In genomic region chr5:10552183-10553143, GRCh38 we compare ENCODE assay signal across 10 cellular contexts. TPM values are rescaled to one million over a fixed set of nuclear protein-coding genes. Genes with fewer than 3 reads are reported as not detected.
A peak's percentile ranks its signal among the peaks of the same experiment; 100 is the strongest.
DNase-seq lines count a peak whose midpoint lies in the region; ATAC-seq and TF ChIP-seq lines count a peak whose summit lies in the region.
"Had no signal": no experiment of that assay in that cellular context is flagged by ENCODE, and none has a peak within 500 bp of the region (broad histone marks: within the 10 kb centered on the region; RNA-seq: fewer than 3 reads in every experiment).

No MANE protein-coding gene starts in this region.

- H3K27me3 ChIP-seq in SJCRH30 (no peaks in the 10 kb centered on the region), testis (no peaks in the 10 kb centered on the region)
- H3K27me3 ChIP-seq in effector memory CD4-positive, alpha-beta T cell (replicated peaks; ENCODE audit: control insufficient read depth, insufficient read depth, low read length, poor library complexity, severe bottlenecking), result no peaks in the 10 kb centered on the region

- H3K4me1 ChIP-seq in SJCRH30 (peaks cover 41% of the 10 kb centered on the region), mucosa of descending colon (ENCODE audit: low read depth) (no peaks in the 10 kb centered on the region), testis (no peaks in the 10 kb centered on the region)
- peaks cover 3% of the 10 kb centered on the region for H3K4me1 ChIP-seq in effector memory CD4-positive, alpha-beta T cell (ENCODE audit: control insufficient read depth, insufficient read depth, low read length, poor library complexity, severe bottlenecking)

- TF ChIP-seq CTCF in mucosa of descending colon (IDR thresholded peaks at IDR 0.05) (no peak), testis (IDR thresholded peaks at IDR 0.05) (no peak)

- H3K4me3 ChIP-seq in SJCRH30, result no peak overlapping the region
- no peak overlapping the region for H3K4me3 ChIP-seq in mucosa of descending colon
- H3K4me3 ChIP-seq in effector memory CD4-positive, alpha-beta T cell (ENCODE audit: insufficient read depth, low read depth, low read length, poor library complexity, severe bottlenecking), result no peak overlapping the region
- H3K4me3 ChIP-seq in testis, result no peak overlapping the region

- ATAC-seq in GM18870 (IDR thresholded peaks at IDR 0.05; ENCODE audit: unreplicated experiment) (peak; percentile 82), HG02798 (IDR thresholded peaks at IDR 0.05; ENCODE audit: poor library complexity, unreplicated experiment) (peak; percentile 54), mucosa of descending colon (peak; percentile 20), GM18520 (IDR thresholded peaks at IDR 0.05; ENCODE audit: unreplicated experiment) (no peak)

- WGBS in testis, 2 donors, result 88 to 94% methylated on average over 14 of the region's 14 CpGs

- intact Hi-C loops in mucosa of descending colon (cut with DNase I, micrococcal nuclease), result no loop called here
- intact Hi-C loops in testis (cut with DNase I; ENCODE audit: low total_unique reads), result no loop called here

- peak overlapping the region; percentile 82 for H3K27ac ChIP-seq in SJCRH30
- no peak overlapping the region for H3K27ac ChIP-seq in effector memory CD4-positive, alpha-beta T cell (ENCODE audit: insufficient read depth, low read length, poor library complexity, severe bottlenecking)
- no peak overlapping the region for H3K27ac ChIP-seq in testis
- H3K27ac ChIP-seq: HL-60 had no signal

- H3K36me3 ChIP-seq in SJCRH30 (no peaks in the 10 kb centered on the region), mucosa of descending colon (ENCODE audit: low read depth) (no peaks in the 10 kb centered on the region), testis (ENCODE audit: low read depth, missing control alignments) (no peaks in the 10 kb centered on the region)
- no peaks in the 10 kb centered on the region for H3K36me3 ChIP-seq in effector memory CD4-positive, alpha-beta T cell (ENCODE audit: control insufficient read depth, insufficient read depth, low read length)

- DNase-seq in SJCRH30 (no peak), mucosa of descending colon (no peak), NCI-H2171 (lab: John Stamatoyannopoulos, UW) (no peak), testis (no peak)
- DNase-seq in effector memory CD4-positive, alpha-beta T cell, result no peak
- DNase-seq: activated T-cell treated with anti-CD3 and anti-CD28 coated beads, Interleukin-2, amount 50 U/mL, for 24 hours had no signal

- H3K9me3 ChIP-seq in SJCRH30 (replicated peaks) (no peaks in the 10 kb centered on the region), mucosa of descending colon (no peaks in the 10 kb centered on the region), testis (no peaks in the 10 kb centered on the region)
- no peaks in the 10 kb centered on the region for H3K9me3 ChIP-seq in effector memory CD4-positive, alpha-beta T cell (ENCODE audit: control insufficient read depth, low read length)

- no peak for TF ChIP-seq POLR2A in testis (IDR thresholded peaks at IDR 0.05)

RNA-seq across cellular contexts. Expression of gene ANKRD33B, which starts 11.4 kb away (rescaled TPM):
- total RNA-seq in SJCRH30 (2014; rRNA removed; shearing (Covaris generic)), result 3.5 and 4.0 TPM in 2 replicates
- total RNA-seq in mucosa of descending colon (1 to 10 TPM in 2 of 3 donors, under 1 TPM in 1; 0.96 to 3.3 (median 1.7) TPM), testis (1 to 10 TPM; 5.6 to 5.8 TPM)
- 3.7 TPM for polyA plus RNA-seq in testis (ENCODE audit: insufficient read depth, low read depth, low replicate concordance)
